7 cellular contexts compared by ENCODE assay signal in genomic region chr14:63543000-63543825, GRCh38. TPM values are rescaled to one million over a fixed set of nuclear protein-coding genes. Genes with fewer than 3 reads are reported as not detected.
DNase-seq lines count a peak whose midpoint lies in the region; ATAC-seq and TF ChIP-seq lines count a peak whose summit lies in the region.

Gene PPP2R5E, minus strand, starts transcription at chr14:63543377. Its CDS starts 3,692 bp downstream, at chr14:63539685.

- WGBS in hepatocyte (ENCODE audit: low lambda C conversion rate, missing lambda C conversion rate): 1% methylated on average over 51 of the region's 78 CpGs

- no peaks in the 10 kb centered on the region for H3K9me3 ChIP-seq in hepatocyte (ENCODE audit: low read depth)

- peak; percentile 98 to 99 for DNase-seq in NCI-H2081 (lab: John Stamatoyannopoulos, UW)
- peak; percentile 95 for DNase-seq in T1000 (lab: John Stamatoyannopoulos, UW)
- peak; percentile 99 for DNase-seq in astrocyte of the spinal cord (ENCODE audit: low read depth, low spot score)
- DNase-seq in hepatocyte (ENCODE audit: low spot score): peak; percentile 98
- peak; percentile 98 for DNase-seq in renal cortical epithelial cell (ENCODE audit: low read depth)

- H4K20me1 ChIP-seq in hepatocyte (ENCODE audit: insufficient read depth, poor library complexity, severe bottlenecking): peaks cover 16% of the 10 kb centered on the region

- H3K4me2 ChIP-seq in hepatocyte: peak within 1 kb of the TSS; percentile 92

- H3K27ac ChIP-seq in hepatocyte: peak within 1 kb of the TSS; percentile 85

- peak within 1 kb of the TSS; percentile 95 for H2AFZ ChIP-seq in hepatocyte

- no peak for TF ChIP-seq CTCF in astrocyte of the spinal cord (IDR thresholded peaks at IDR 0.05; ENCODE audit: low read depth, low read length)
- no peak for TF ChIP-seq CTCF in hepatocyte (IDR thresholded peaks at IDR 0.05; ENCODE audit: poor library complexity)

- ATAC-seq in GM18508 (IDR thresholded peaks at IDR 0.05; ENCODE audit: insufficient read depth, unreplicated experiment) (peak; percentile 91), HG03025 (IDR thresholded peaks at IDR 0.05; ENCODE audit: low FRiP score, unreplicated experiment) (peak; percentile 96)

- peaks cover 10% of the 10 kb centered on the region for H3K4me1 ChIP-seq in hepatocyte (ENCODE audit: insufficient read depth)

- in situ Hi-C loops in astrocyte of the spinal cord (cut with HindIII; ENCODE audit: low sequenced_read_pairs): no loop called here

- no peaks in the 10 kb centered on the region for H3K9me2 ChIP-seq in hepatocyte (replicated peaks; ENCODE audit: insufficient read depth)

- H3K4me3 ChIP-seq in astrocyte of the spinal cord (ENCODE audit: low read depth, low read length) (peak within 1 kb of the TSS; percentile 99), hepatocyte (peak within 1 kb of the TSS; percentile 48)

- H3K36me3 ChIP-seq in hepatocyte (replicated peaks; ENCODE audit: insufficient read depth, low read depth): no peaks in the 10 kb centered on the region

- H3K79me2 ChIP-seq in hepatocyte: peaks cover 48% of the 10 kb centered on the region

- no peaks in the 10 kb centered on the region for H3K27me3 ChIP-seq in hepatocyte

RNA-seq across cellular contexts. Expression of gene PPP2R5E, which starts in this region (rescaled TPM):
- total RNA-seq in hepatocyte (26.3 and 31.4 TPM in 2 replicates), renal cortical epithelial cell (24.0 and 54.4 TPM in 2 replicates)
- polyA plus RNA-seq in hepatocyte: 25.6 and 30.9 TPM in 2 replicates

Comparison
In these comparisons a context has a peak if more than half of its experiments do, and no peak if none do; other contexts are left out.
1. Peak in every context shown above with its lines: DNase-seq, ATAC-seq, H3K4me3 ChIP-seq and H3K27ac ChIP-seq.